In genomic region chr7:145474287-145474686, GRCh38 we compare ENCODE assay signal across 27 cellular contexts.
DNase-seq lines count a peak whose midpoint lies in the region; ATAC-seq and TF ChIP-seq lines count a peak whose summit lies in the region.
"Had no signal": no experiment of that assay in that cellular context is flagged by ENCODE, and none has a peak within 500 bp of the region (broad histone marks: within the 10 kb centered on the region; RNA-seq: fewer than 3 reads in every experiment).

No MANE protein-coding gene starts in this region.

- no peak overlapping the region for H2BK5ac ChIP-seq in mesendoderm (ENCODE audit: low read length)

- H3K36me3 ChIP-seq in mammary epithelial cell (ENCODE audit: insufficient read depth, low read length) (no peaks in the 10 kb centered on the region), mesendoderm (ENCODE audit: control insufficient read depth, insufficient read depth, low read length) (no peaks in the 10 kb centered on the region), testis (ENCODE audit: low read depth, missing control alignments) (no peaks in the 10 kb centered on the region)
- H3K36me3 ChIP-seq: BE2C, BLaER1 had no signal

- WGBS in mammary epithelial cell (ENCODE audit: low coverage, missing lambda C conversion rate): 59% methylated on average over 5 of the region's 5 CpGs
- no CpG with 5 or more reads among the region's 5 CpGs for WGBS in mesendoderm (ENCODE audit: extremely low coverage, insufficient coverage, low lambda C conversion rate)
- 56 to 61% methylated on average over 5 of the region's 5 CpGs for WGBS in testis, 2 donors

- intact Hi-C loops in MCF 10A (cut with micrococcal nuclease): no loop called here
- intact Hi-C loops in mammary epithelial cell (cut with micrococcal nuclease): no loop called here
- intact Hi-C loops in testis (cut with DNase I; ENCODE audit: low total_unique reads): no loop called here
- intact Hi-C loops in head of caudate nucleus (cut with DNase I): no loop called here

- H3K4me2 ChIP-seq in mammary epithelial cell (ENCODE audit: insufficient read depth, low read depth, low read length): no peak overlapping the region
- no peak overlapping the region for H3K4me2 ChIP-seq in mesendoderm (ENCODE audit: low read length)
- H3K4me2 ChIP-seq: A549, BLaER1 had no signal

- no peak overlapping the region for H4K5ac ChIP-seq in mesendoderm (ENCODE audit: low read length)

- CTCF ChIA-PET in MCF 10A (lab: Yijun Ruan, JAX) (no interaction called here), mammary epithelial cell (lab: Charles Lee; ENCODE audit: low non-redundant PET) (no interaction called here)

- no peak overlapping the region for H3K56ac ChIP-seq in mesendoderm (ENCODE audit: low read length)

- no peaks in the 10 kb centered on the region for H3K79me2 ChIP-seq in mammary epithelial cell (ENCODE audit: insufficient read depth, low read length)
- no peaks in the 10 kb centered on the region for H3K79me2 ChIP-seq in mesendoderm (ENCODE audit: control insufficient read depth, insufficient read depth, low read length)

- BruUV-seq in MCF 10A (replicated peaks; lab: Mats Ljungman, UMichigan) (no TSS peak), mammary epithelial cell (replicated peaks; lab: Mats Ljungman, UMichigan) (no TSS peak)

- no peak overlapping the region for H3K9ac ChIP-seq in mammary epithelial cell (ENCODE audit: insufficient read depth, low read length)
- no peak overlapping the region for H3K9ac ChIP-seq in mesendoderm (ENCODE audit: low read length)
- H3K9ac ChIP-seq: BLaER1 had no signal

- H3K9me3 ChIP-seq in mammary epithelial cell (replicated peaks; ENCODE audit: insufficient read depth, low read length): peaks cover 6% of the 10 kb centered on the region
- no peaks in the 10 kb centered on the region for H3K9me3 ChIP-seq in testis
- H3K9me3 ChIP-seq: BE2C, BLaER1 had no signal

- no peaks in the 10 kb centered on the region for H3K27me3 Mint-ChIP-seq in MCF 10A (ENCODE audit: insufficient read depth, unreplicated experiment)
- H3K27me3 Mint-ChIP-seq: CD4-positive, alpha-beta memory T cell; CD4-positive, CD25-positive, alpha-beta regulatory T cell; CD8-positive, alpha-beta memory T cell had no signal

- H3K27me3 ChIP-seq in mammary epithelial cell (ENCODE audit: insufficient read depth, low read length) (no peaks in the 10 kb centered on the region), mesendoderm (ENCODE audit: insufficient read depth, low read length, poor library complexity) (no peaks in the 10 kb centered on the region), testis (no peaks in the 10 kb centered on the region)
- H3K27me3 ChIP-seq: BE2C, BLaER1 had no signal

- H2BK15ac ChIP-seq in mesendoderm (replicated peaks; ENCODE audit: low read depth): no peak overlapping the region

- TF ChIP-seq POLR2A in testis (IDR thresholded peaks at IDR 0.05): no peak

- H3K23ac ChIP-seq in mesendoderm (ENCODE audit: low read length): no peak overlapping the region

- in situ Hi-C loops in mammary epithelial cell (cut with MboI; ENCODE audit: low sequenced_read_pairs in 2 of 2): no loop called here

- H4K8ac ChIP-seq in mesendoderm (ENCODE audit: low read depth, low read length): no peak overlapping the region

- peaks cover 14% of the 10 kb centered on the region for H3K4me1 Mint-ChIP-seq in MCF 10A (ENCODE audit: insufficient read depth, unreplicated experiment)
- H3K4me1 Mint-ChIP-seq: CD14-positive monocyte; CD4-positive, alpha-beta memory T cell; CD4-positive, CD25-positive, alpha-beta regulatory T cell; CD8-positive, alpha-beta memory T cell had no signal

- H2AK5ac ChIP-seq in mesendoderm (ENCODE audit: low read length): no peak overlapping the region

- H3K4ac ChIP-seq in mesendoderm (ENCODE audit: low read depth, low read length): peak overlapping the region; percentile 55

- no peaks in the 10 kb centered on the region for H3K36me3 Mint-ChIP-seq in MCF 10A (ENCODE audit: insufficient read depth, unreplicated experiment)
- H3K36me3 Mint-ChIP-seq: CD14-positive monocyte; CD4-positive, alpha-beta memory T cell; CD4-positive, CD25-positive, alpha-beta regulatory T cell; CD8-positive, alpha-beta memory T cell had no signal

- no peak overlapping the region for H2AFZ ChIP-seq in mammary epithelial cell (ENCODE audit: low read depth, low read length)

- H4K20me1 ChIP-seq in mammary epithelial cell (ENCODE audit: insufficient read depth, low read length): no peaks in the 10 kb centered on the region
- H4K20me1 ChIP-seq: BLaER1 had no signal

- H3K4me1 ChIP-seq in mammary epithelial cell (ENCODE audit: insufficient read depth, low read length): no peaks in the 10 kb centered on the region
- no peaks in the 10 kb centered on the region for H3K4me1 ChIP-seq in mesendoderm (ENCODE audit: control insufficient read depth, low read depth, low read length)
- H3K4me1 ChIP-seq in testis: no peaks in the 10 kb centered on the region
- H3K4me1 ChIP-seq: A549, BE2C, BLaER1 had no signal

- peak overlapping the region; percentile 63 for H3K27ac Mint-ChIP-seq in MCF 10A (ENCODE audit: low read depth, unreplicated experiment)
- H3K27ac Mint-ChIP-seq: CD14-positive monocyte; CD4-positive, alpha-beta memory T cell; CD4-positive, CD25-positive, alpha-beta regulatory T cell; CD8-positive, alpha-beta memory T cell had no signal

- no peaks in the 10 kb centered on the region for H3K9me3 Mint-ChIP-seq in MCF 10A (ENCODE audit: unreplicated experiment)

- H3K4me3 ChIP-seq in mammary epithelial cell (replicated peaks in 1 of 3; ENCODE audit: insufficient read depth in 1 of 3, low read depth in 2 of 3, low read length in 3 of 3) (no peak overlapping the region), choroid plexus epithelial cell (ENCODE audit: low read depth, low read length) (no peak overlapping the region), mesendoderm (ENCODE audit: low read length) (no peak overlapping the region), testis (no peak overlapping the region)
- H3K4me3 ChIP-seq: A549, BLaER1, GM12878 had no signal

- no peak overlapping the region for H2BK120ac ChIP-seq in mesendoderm (ENCODE audit: low read depth, low read length)

- POLR2A ChIA-PET in MCF 10A (lab: Yijun Ruan, JAX): interaction anchor here (0.7 kb wide), 1 partner anchor 9 kb away, joined by 3 read pairs; no protein-coding TSS in a partner anchor

- TF ChIP-seq CTCF in MCF 10A (IDR thresholded peaks at IDR 0.05; ENCODE audit: unreplicated experiment) (no peak), mammary epithelial cell (conservative IDR thresholded peaks at IDR 0.05 in 1 of 2, IDR thresholded peaks at IDR 0.05 in 1 of 2; ENCODE audit: extremely low read depth in 1 of 2, insufficient read depth in 1 of 2, low read depth in 1 of 2, low read length in 2 of 2) (no peak), choroid plexus epithelial cell (conservative IDR thresholded peaks at IDR 0.05; ENCODE audit: low read depth, low read length) (no peak), testis (IDR thresholded peaks at IDR 0.05) (no peak)

- no peak overlapping the region for H3K18ac ChIP-seq in mesendoderm (ENCODE audit: low read length)

- H3K27ac ChIP-seq in mammary epithelial cell (ENCODE audit: insufficient read depth, low read depth, low read length) (no peak overlapping the region), mesendoderm (ENCODE audit: low read depth, low read length) (no peak overlapping the region), testis (no peak overlapping the region)
- H3K27ac ChIP-seq: 22Rv1, A549, BLaER1 had no signal

- DNase-seq in MCF 10A (ENCODE audit: unreplicated experiment) (no peak), mammary epithelial cell (no peak), OCI-M1 (lab: John Stamatoyannopoulos, UW) (peak; percentile 13), choroid plexus epithelial cell (ENCODE audit: low read depth) (peak; percentile 31), mesendoderm (no peak), testis (no peak), head of caudate nucleus (no peak)
- DNase-seq: ACHN; BE2C; C1 segment of cervical spinal cord; CD4-positive, alpha-beta memory T cell; CD4-positive, CD25-positive, alpha-beta regulatory T cell; CD8-positive, alpha-beta memory T cell; COR-L47; DMS 273 treated with DMSO at 0.1 percent for 48 hours; DMS153; DMS53; DMS79; DND-41; EL; GDM1 had no signal

- H3K79me1 ChIP-seq in mesendoderm (ENCODE audit: low read length): no peaks in the 10 kb centered on the region

- dilution Hi-C loops in mammary epithelial cell (cut with HindIII; ENCODE audit: low sequenced_read_pairs): no loop called here

- no peak for ATAC-seq in HG03045 (IDR thresholded peaks at IDR 0.05; ENCODE audit: unreplicated experiment)
- ATAC-seq: A549, GM12878 had no signal

- H3K4me3 Mint-ChIP-seq in MCF 10A (ENCODE audit: unreplicated experiment): peak overlapping the region; percentile 2
- H3K4me3 Mint-ChIP-seq: CD14-positive monocyte; CD4-positive, alpha-beta memory T cell; CD4-positive, CD25-positive, alpha-beta regulatory T cell; CD8-positive, alpha-beta memory T cell had no signal

Comparison
In these comparisons a context has a peak if more than half of its experiments do, and no peak if none do; other contexts are left out.
1. DNase-seq: peak in OCI-M1 (single experiment) and choroid plexus epithelial cell (single experiment); none in MCF 10A (single experiment), mammary epithelial cell (single experiment), mesendoderm (single experiment), testis (single experiment) and head of caudate nucleus (0 of 42).